Comparison of ENCODE assay signal across 20 cellular contexts in genomic region chr16:57308041-57308440, GRCh38. TPM values are rescaled to one million over a fixed set of nuclear protein-coding genes. Genes with fewer than 3 reads are reported as not detected.
"Had no signal": no experiment of that assay in that cellular context is flagged by ENCODE, and none has a peak within 500 bp of the region (broad histone marks: within the 10 kb centered on the region; RNA-seq: fewer than 3 reads in every experiment).

No MANE protein-coding gene starts in this region.

- H3K27ac ChIP-seq: dorsolateral prefrontal cortex, epithelial cell of prostate, lower lobe of right lung, VCaP had no signal

- H3K4me1 Mint-ChIP-seq: nephron had no signal

- DNase-seq: activated CD4-positive, alpha-beta T cell treated with anti-CD3 and anti-CD28 coated beads, Interleukin-2, amount 50 U/mL, for 1 hour; activated naive CD4-positive, alpha-beta T cell; activated naive CD8-positive, alpha-beta T cell treated with anti-CD3 and anti-CD28 coated beads for 36 hours; amniotic stem cell; dorsolateral prefrontal cortex; foreskin fibroblast; lower lobe of right lung; midbrain; nucleus accumbens; right cardiac atrium; small intestine; stimulated activated CD4-positive, alpha-beta T cell treated with anti-CD3 and anti-CD28 coated beads, Interleukin-4, amount 100 ng/mL, for 24 hours had no signal

- H3K4me3 ChIP-seq: dorsolateral prefrontal cortex, lower lobe of right lung had no signal

- H3K36me3 Mint-ChIP-seq: activated naive CD8-positive, alpha-beta T cell treated with anti-CD3 and anti-CD28 coated beads for 36 hours; stimulated activated effector memory CD8-positive, alpha-beta T cell treated with anti-CD3 and anti-CD28 coated beads, Interleukin-12 subunit alpha, Interleukin-12 subunit beta, amount 100 ng/mL, for 72 hours had no signal

- ATAC-seq: lower lobe of right lung; right cardiac atrium; stimulated activated effector memory CD8-positive, alpha-beta T cell treated with anti-CD3 and anti-CD28 coated beads, Interleukin-12 subunit alpha, Interleukin-12 subunit beta, amount 100 ng/mL, for 72 hours had no signal

- H3K9me3 ChIP-seq: lower lobe of right lung had no signal

- H3K36me3 ChIP-seq: lower lobe of right lung had no signal

- H3K27ac Mint-ChIP-seq: activated naive CD8-positive, alpha-beta T cell treated with anti-CD3 and anti-CD28 coated beads for 36 hours; nephron; progenitor cell of endocrine pancreas; T-helper 1 cell treated with Interleukin-12 subunit alpha and Interleukin-12 subunit beta and Interleukin-4 antibody, amounts not matched to agents 30 μg/mL and 1 μg/mL, for 36 hours had no signal

- H3K27me3 ChIP-seq: dorsolateral prefrontal cortex had no signal

- H3K9me3 Mint-ChIP-seq: activated naive CD8-positive, alpha-beta T cell treated with anti-CD3 and anti-CD28 coated beads for 36 hours; nephron; stimulated activated effector memory CD8-positive, alpha-beta T cell treated with anti-CD3 and anti-CD28 coated beads, Interleukin-12 subunit alpha, Interleukin-12 subunit beta, amount 100 ng/mL, for 72 hours; T-helper 1 cell treated with Interleukin-12 subunit alpha and Interleukin-12 subunit beta and Interleukin-4 antibody, amounts not matched to agents 30 μg/mL and 1 μg/mL, for 36 hours had no signal

- H3K4me3 Mint-ChIP-seq: activated naive CD8-positive, alpha-beta T cell treated with anti-CD3 and anti-CD28 coated beads for 36 hours; nephron; stimulated activated effector memory CD8-positive, alpha-beta T cell treated with anti-CD3 and anti-CD28 coated beads, Interleukin-12 subunit alpha, Interleukin-12 subunit beta, amount 100 ng/mL, for 72 hours; T-helper 1 cell treated with Interleukin-12 subunit alpha and Interleukin-12 subunit beta and Interleukin-4 antibody, amounts not matched to agents 30 μg/mL and 1 μg/mL, for 36 hours had no signal

RNA-seq across cellular contexts. Expression of gene CCL22, which starts 50.5 kb away (rescaled TPM):
- total RNA-seq: cardiac septum, glomerular endothelial cell, progenitor cell of endocrine pancreas had no signal
